In the genomic region with DNA sequence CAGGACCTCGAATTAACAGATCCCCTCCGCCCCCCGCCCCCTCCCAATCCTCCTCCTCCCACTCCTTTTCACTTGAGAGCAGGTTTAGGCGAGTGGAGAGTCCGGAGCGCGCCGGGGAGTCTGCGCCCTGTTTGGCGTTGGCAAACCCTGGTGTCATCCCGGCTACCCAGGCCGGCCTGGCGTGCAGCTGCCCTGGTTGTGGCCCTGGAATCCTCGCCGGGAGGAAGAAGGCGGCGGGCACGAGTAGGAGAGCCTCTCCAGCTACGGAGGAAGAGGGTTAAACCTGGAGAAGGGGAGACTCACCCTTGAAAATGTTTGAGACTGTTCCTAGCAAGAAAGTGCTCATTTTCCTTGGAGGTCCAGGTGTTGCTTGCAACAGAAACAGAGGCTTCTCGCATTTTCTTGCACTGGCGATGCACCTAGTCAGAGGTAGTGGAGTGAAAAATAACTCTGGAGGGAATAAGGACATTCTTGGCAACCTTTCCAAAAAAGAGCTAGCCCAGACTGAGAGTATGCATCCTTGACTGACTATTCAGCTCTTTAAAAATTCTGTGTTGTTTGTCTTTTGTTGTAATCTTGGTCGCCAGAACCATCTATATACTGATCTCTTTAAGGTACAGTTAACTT, we compare ENCODE assay signal across 1 cellular context.
TF ChIP-seq lines count a peak whose summit lies in the region.

No MANE protein-coding gene starts in this region.

TF ChIP-seq in H1, 55 proteins besides CTCF, POLR2A, EP300 and RAD21:
- TF ChIP-seq, protein P1, sequence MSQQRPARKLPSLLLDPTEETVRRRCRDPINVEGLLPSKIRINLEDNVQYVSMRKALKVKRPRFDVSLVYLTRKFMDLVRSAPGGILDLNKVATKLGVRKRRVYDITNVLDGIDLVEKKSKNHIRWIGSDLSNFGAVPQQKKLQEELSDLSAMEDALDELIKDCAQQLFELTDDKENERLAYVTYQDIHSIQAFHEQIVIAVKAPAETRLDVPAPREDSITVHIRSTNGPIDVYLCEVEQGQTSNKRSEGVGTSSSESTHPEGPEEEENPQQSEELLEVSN (IDR thresholded peaks at IDR 0.05) = peak; percentile 18; the same call in 1 of the 2 replicates
- TF ChIP-seq FOSL1 (IDR thresholded peaks at IDR 0.05; ENCODE audit: insufficient read depth, low read depth, low read length) (no peak), SUZ12 (IDR thresholded peaks at IDR 0.05; ENCODE audit: low read length) (peak; percentile 51), TAF1 (IDR thresholded peaks at IDR 0.05; ENCODE audit: low read depth, low read length) (0 out of 2 replicates have a peak, but pooled peaks have one; percentile 12), EZH2 (IDR thresholded peaks at IDR 0.05; ENCODE audit: low read depth, low read length, severe bottlenecking) (peak; percentile 27)
- TF ChIP-seq, protein P2, sequence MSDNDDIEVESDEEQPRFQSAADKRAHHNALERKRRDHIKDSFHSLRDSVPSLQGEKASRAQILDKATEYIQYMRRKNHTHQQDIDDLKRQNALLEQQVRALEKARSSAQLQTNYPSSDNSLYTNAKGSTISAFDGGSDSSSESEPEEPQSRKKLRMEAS (IDR thresholded peaks at IDR 0.05) = peak; percentile 16; the same call in 1 of the 2 replicates
